ENCODE assay signal across 20 cellular contexts in genomic region chr4:41857225-41857624, GRCh38.
"Had no signal": no experiment of that assay in that cellular context is flagged by ENCODE, and none has a peak within 500 bp of the region (broad histone marks: within the 10 kb centered on the region; RNA-seq: fewer than 3 reads in every experiment).

No MANE protein-coding gene starts in this region.

- H3K36me3 Mint-ChIP-seq: naive B cell; stimulated activated effector memory CD8-positive, alpha-beta T cell treated with anti-CD3 and anti-CD28 coated beads, Interleukin-12 subunit alpha, Interleukin-12 subunit beta, amount 100 ng/mL, for 72 hours had no signal

- H3K4me2 ChIP-seq: hepatocyte had no signal

- H3K9me3 Mint-ChIP-seq: naive B cell; nephron progenitor cell; stimulated activated effector memory CD8-positive, alpha-beta T cell treated with anti-CD3 and anti-CD28 coated beads, Interleukin-12 subunit alpha, Interleukin-12 subunit beta, amount 100 ng/mL, for 72 hours had no signal

- H3K4me3 Mint-ChIP-seq: naive B cell; nephron progenitor cell; stimulated activated effector memory CD8-positive, alpha-beta T cell treated with anti-CD3 and anti-CD28 coated beads, Interleukin-12 subunit alpha, Interleukin-12 subunit beta, amount 100 ng/mL, for 72 hours had no signal

- H3K27ac ChIP-seq: colonic mucosa, foreskin keratinocyte, hepatocyte, neutrophil, psoas muscle, right lobe of liver, tibial artery, upper lobe of right lung had no signal

- H3K4me1 ChIP-seq: colonic mucosa, foreskin keratinocyte, psoas muscle, tibial artery, upper lobe of right lung had no signal

- H3K36me3 ChIP-seq: colonic mucosa, neutrophil, right lobe of liver, tibial artery, upper lobe of right lung had no signal

- H2AFZ ChIP-seq: hepatocyte had no signal

- H3K27me3 ChIP-seq: colonic mucosa, right lobe of liver had no signal

- H3K4me1 Mint-ChIP-seq: naive B cell; nephron progenitor cell; stimulated activated effector memory CD8-positive, alpha-beta T cell treated with anti-CD3 and anti-CD28 coated beads, Interleukin-12 subunit alpha, Interleukin-12 subunit beta, amount 100 ng/mL, for 72 hours had no signal

- H3K27ac Mint-ChIP-seq: naive B cell; nephron progenitor cell; stimulated activated effector memory CD8-positive, alpha-beta T cell treated with anti-CD3 and anti-CD28 coated beads, Interleukin-12 subunit alpha, Interleukin-12 subunit beta, amount 100 ng/mL, for 72 hours had no signal

- ATAC-seq: foreskin keratinocyte; left colon; psoas muscle; right lobe of liver; stimulated activated effector memory CD8-positive, alpha-beta T cell treated with anti-CD3 and anti-CD28 coated beads, Interleukin-12 subunit alpha, Interleukin-12 subunit beta, amount 100 ng/mL, for 72 hours; stimulated activated naive CD8-positive, alpha-beta T cell treated with anti-CD3 and anti-CD28 coated beads, Interleukin-15, Interleukin-2, amounts not matched to agents 100 U/mL and 50 U/mL, for 24 hours; upper lobe of right lung had no signal

- H3K79me2 ChIP-seq: hepatocyte had no signal

- DNase-seq: colonic mucosa; dermis blood vessel endothelial cell; erythroblast; foreskin keratinocyte; head of caudate nucleus; left colon; mesendoderm; naive B cell; nephron progenitor cell; retina; right lobe of liver; stimulated activated CD4-positive, alpha-beta T cell treated with anti-CD3 and anti-CD28 coated beads, Interleukin-4, amount 100 ng/mL, for 1 hour; stimulated activated CD8-positive, alpha-beta memory T cell treated with anti-CD3 and anti-CD28 coated beads, Interleukin-4, amount 100 ng/mL, for 48 hours; stimulated activated naive CD8-positive, alpha-beta T cell treated with anti-CD3 and anti-CD28 coated beads, Interleukin-15, Interleukin-2, amounts not matched to agents 100 U/mL and 50 U/mL, for 24 hours; tibial artery; upper lobe of right lung had no signal

- H3K4me3 ChIP-seq: colonic mucosa, hepatocyte, psoas muscle, right lobe of liver, tibial artery, upper lobe of right lung had no signal

- H3K9me3 ChIP-seq: colonic mucosa, neutrophil, psoas muscle, right lobe of liver, tibial artery, upper lobe of right lung had no signal
